8 cellular contexts compared by ENCODE assay signal in the genomic region with DNA sequence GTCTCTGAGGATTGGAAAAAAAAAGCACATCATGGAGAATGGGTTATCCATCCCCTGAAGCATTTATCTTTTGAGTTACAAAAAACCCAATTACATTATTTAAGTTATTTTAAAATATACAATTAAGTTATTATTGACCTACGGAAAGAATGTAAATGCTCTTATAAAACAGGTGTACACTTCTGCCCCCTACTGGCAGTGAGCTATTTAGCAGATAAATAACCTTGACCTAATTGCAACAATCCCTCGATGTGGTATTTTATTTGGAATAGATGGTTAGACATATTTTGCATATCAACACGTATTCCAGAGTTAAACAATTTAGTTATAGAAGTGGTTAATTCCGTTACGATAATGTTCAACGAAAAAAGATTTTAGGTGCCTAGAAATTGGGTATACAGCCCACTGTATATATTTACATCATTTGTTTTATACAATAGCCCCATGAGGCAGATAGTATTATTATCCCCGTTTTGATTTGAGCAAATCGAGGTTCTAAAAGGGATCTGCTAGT. TPM values are rescaled to one million over a fixed set of nuclear protein-coding genes. Genes with fewer than 3 reads are reported as not detected.
DNase-seq lines count a peak whose midpoint lies in the region; ATAC-seq, FAIRE-seq and TF ChIP-seq lines count a peak whose summit lies in the region.

No MANE protein-coding gene starts in this region.

- peak; percentile 70 for FAIRE-seq in GM12891 (lab: Jason Lieb, UNC)

- no peak overlapping the region for H3K27ac Mint-ChIP-seq in activated CD8-positive, alpha-beta T cell treated with anti-CD3 and anti-CD28 coated beads, Interleukin-2, amount 10 ng/mL, durations not matched to agents 7 days and 5 days
- H3K27ac Mint-ChIP-seq in activated T-helper 17 cell treated with anti-CD3 and anti-CD28 coated beads, Interleukin-2, amount 50 U/mL, for 72 hours = no peak overlapping the region

- no peaks in the 10 kb centered on the region for H3K36me3 Mint-ChIP-seq in activated CD8-positive, alpha-beta T cell treated with anti-CD3 and anti-CD28 coated beads, Interleukin-2, amount 10 ng/mL, durations not matched to agents 7 days and 5 days (ENCODE audit: low read depth)
- H3K36me3 Mint-ChIP-seq in activated T-helper 17 cell treated with anti-CD3 and anti-CD28 coated beads, Interleukin-2, amount 50 U/mL, for 72 hours (ENCODE audit: low read depth) = no peaks in the 10 kb centered on the region

- H3K4me3 Mint-ChIP-seq in activated CD8-positive, alpha-beta T cell treated with anti-CD3 and anti-CD28 coated beads, Interleukin-2, amount 10 ng/mL, durations not matched to agents 7 days and 5 days = no peak overlapping the region
- H3K4me3 Mint-ChIP-seq in activated T-helper 17 cell treated with anti-CD3 and anti-CD28 coated beads, Interleukin-2, amount 50 U/mL, for 72 hours = no peak overlapping the region

- no peaks in the 10 kb centered on the region for H3K27me3 Mint-ChIP-seq in activated CD8-positive, alpha-beta T cell treated with anti-CD3 and anti-CD28 coated beads, Interleukin-2, amount 10 ng/mL, durations not matched to agents 7 days and 5 days (ENCODE audit: low read depth)
- H3K27me3 Mint-ChIP-seq in activated T-helper 17 cell treated with anti-CD3 and anti-CD28 coated beads, Interleukin-2, amount 50 U/mL, for 72 hours = no peaks in the 10 kb centered on the region

- H3K4me3 ChIP-seq in NB4 (ENCODE audit: low read depth, low read length) (no peak overlapping the region), kidney epithelial cell (ENCODE audit: low read depth, low read length) (no peak overlapping the region)

- H3K4me1 Mint-ChIP-seq in activated CD8-positive, alpha-beta T cell treated with anti-CD3 and anti-CD28 coated beads, Interleukin-2, amount 10 ng/mL, durations not matched to agents 7 days and 5 days (ENCODE audit: low read depth) = no peaks in the 10 kb centered on the region
- peaks cover 11% of the 10 kb centered on the region for H3K4me1 Mint-ChIP-seq in activated T-helper 17 cell treated with anti-CD3 and anti-CD28 coated beads, Interleukin-2, amount 50 U/mL, for 72 hours

- no peak for ATAC-seq in activated CD8-positive, alpha-beta T cell treated with anti-CD3 and anti-CD28 coated beads, Interleukin-2, amount 10 ng/mL, durations not matched to agents 7 days and 5 days
- ATAC-seq in activated T-helper 17 cell treated with anti-CD3 and anti-CD28 coated beads, Interleukin-2, amount 50 U/mL, for 72 hours (replicated peaks) = no peak
- no peak for ATAC-seq in HG03460 (IDR thresholded peaks at IDR 0.05; ENCODE audit: unreplicated experiment)

- TF ChIP-seq POLR2A in GM12891 (IDR thresholded peaks at IDR 0.05; ENCODE audit: low read depth, low read length) (no peak), NB4 (IDR thresholded peaks at IDR 0.05; ENCODE audit: extremely low read depth, insufficient read length) (no peak)

- H3K36me3 ChIP-seq in kidney epithelial cell (ENCODE audit: control insufficient read depth, insufficient read depth, low read length) = no peaks in the 10 kb centered on the region

- CTCF ChIA-PET in activated CD8-positive, alpha-beta T cell treated with anti-CD3 and anti-CD28 coated beads, Interleukin-2, amount 10 ng/mL, durations not matched to agents 7 days and 5 days (lab: Charles Lee) = interaction anchor here (0.7 to 2.3 kb wide), 14 partner anchors 8 to 734 kb away, joined by 3 to 13 read pairs (median 5); a partner anchor contains a TSS

- no peaks in the 10 kb centered on the region for H3K9me3 Mint-ChIP-seq in activated CD8-positive, alpha-beta T cell treated with anti-CD3 and anti-CD28 coated beads, Interleukin-2, amount 10 ng/mL, durations not matched to agents 7 days and 5 days (ENCODE audit: insufficient read depth)
- no peaks in the 10 kb centered on the region for H3K9me3 Mint-ChIP-seq in activated T-helper 17 cell treated with anti-CD3 and anti-CD28 coated beads, Interleukin-2, amount 50 U/mL, for 72 hours

- peak; percentile 71 for TF ChIP-seq CTCF in NB4 (IDR thresholded peaks at IDR 0.05; ENCODE audit: low read depth, low read length)
- peak; percentile 63 for TF ChIP-seq CTCF in kidney epithelial cell (IDR thresholded peaks at IDR 0.05; ENCODE audit: insufficient read depth, low read length, poor library complexity, severe bottlenecking)

- DNase-seq in AML-193 (lab: John Stamatoyannopoulos, UW) (peak; percentile 9 to 41), GM12891 (ENCODE audit: insufficient read length, low spot score) (peak; percentile 20), NB4 (ENCODE audit: low read depth) (peak; percentile 81), kidney epithelial cell (ENCODE audit: low read depth) (no peak), retina (no peak)
- DNase-seq in activated CD8-positive, alpha-beta T cell treated with anti-CD3 and anti-CD28 coated beads, Interleukin-2, amount 10 ng/mL, durations not matched to agents 7 days and 5 days = peak; percentile 40

- H3K27me3 ChIP-seq in kidney epithelial cell (ENCODE audit: control insufficient read depth, insufficient read depth, low read length) = no peaks in the 10 kb centered on the region

- POLR2A ChIA-PET in activated CD8-positive, alpha-beta T cell treated with anti-CD3 and anti-CD28 coated beads, Interleukin-2, amount 10 ng/mL, durations not matched to agents 7 days and 5 days (lab: Charles Lee) = no interaction called here

TF ChIP-seq in GM12891, 5 proteins besides CTCF, POLR2A, EP300 and RAD21:
- TF ChIP-seq POU2F2 (IDR thresholded peaks at IDR 0.05; ENCODE audit: low read depth, low read length) (no peak), SPI1 (IDR thresholded peaks at IDR 0.05; ENCODE audit: low read depth, low read length) (no peak), TAF1 (IDR thresholded peaks at IDR 0.05; ENCODE audit: low read depth, low read length) (no peak), POLR2AphosphoS5 (IDR thresholded peaks at IDR 0.05; ENCODE audit: low read depth, low read length) (no peak), PAX5 (IDR thresholded peaks at IDR 0.05; ENCODE audit: insufficient read depth, low read length, severe bottlenecking) (no peak)

RNA-seq across cellular contexts. Expression of a gene that starts 9.1 kb away (rescaled TPM):
- polyA plus RNA-seq in GM12891 (2012; ENCODE audit: low read depth, missing spikeins) = not detected
- total RNA-seq in activated CD8-positive, alpha-beta T cell treated with anti-CD3 and anti-CD28 coated beads, Interleukin-2, amount 10 ng/mL, durations not matched to agents 7 days and 5 days = not detected
- total RNA-seq in kidney epithelial cell = not detected in 2 replicates
- total RNA-seq in activated T-helper 17 cell treated with anti-CD3 and anti-CD28 coated beads, Interleukin-2, amount 50 U/mL, for 72 hours = under 1 TPM in 1 of 2 donors, not detected in 1; 0.24 TPM

RNA-seq across cellular contexts. Expression of a gene that starts 48.6 kb away (rescaled TPM):
- polyA plus RNA-seq in GM12891 (2012; ENCODE audit: low read depth, missing spikeins) = 1.9 TPM
- not detected for total RNA-seq in activated CD8-positive, alpha-beta T cell treated with anti-CD3 and anti-CD28 coated beads, Interleukin-2, amount 10 ng/mL, durations not matched to agents 7 days and 5 days
- total RNA-seq in kidney epithelial cell = 0.68 and 1.0 TPM in 2 replicates
- total RNA-seq in activated T-helper 17 cell treated with anti-CD3 and anti-CD28 coated beads, Interleukin-2, amount 50 U/mL, for 72 hours = 100 to 1,000 TPM in 1 of 2 donors, 10 to 100 TPM in 1; 36.1 to 137 TPM

Comparison
In these comparisons a context has a peak if more than half of its experiments do, and no peak if none do; other contexts are left out.
1. DNase-seq: peak in AML-193 (2 of 2), GM12891 (single experiment), NB4 (single experiment) and activated CD8-positive, alpha-beta T cell treated with anti-CD3 and anti-CD28 coated beads, Interleukin-2, amount 10 ng/mL, durations not matched to agents 7 days and 5 days (single experiment); none in kidney epithelial cell (single experiment) and retina (single experiment).
2. RNA of a gene that starts 48.6 kb away (total RNA-seq): 36.1 to 137 TPM in activated T-helper 17 cell treated with anti-CD3 and anti-CD28 coated beads, Interleukin-2, amount 50 U/mL, for 72 hours; 0.68 to 1.0 TPM in kidney epithelial cell and not detected in activated CD8-positive, alpha-beta T cell treated with anti-CD3 and anti-CD28 coated beads, Interleukin-2, amount 10 ng/mL, durations not matched to agents 7 days and 5 days; every median in the first group is over 10 times any median in the second.